Comparison of ENCODE assay signal across 1 cellular context in genomic region chr14:39182770-39183684, GRCh38.
TF ChIP-seq lines count a peak whose summit lies in the region.

No MANE protein-coding gene starts in this region.

TF ChIP-seq in WTC11, 78 proteins besides CTCF, POLR2A, EP300 and RAD21 (continued from another document):
- no peak for TF ChIP-seq ZNF281 (CRISPR knock-in tag; IDR thresholded peaks at IDR 0.05)
- peak; percentile 8; the same call in 1 of the 2 replicates for TF ChIP-seq ERG (CRISPR knock-in tag; IDR thresholded peaks at IDR 0.05)
- no peak for TF ChIP-seq SMAD3 (CRISPR knock-in tag; IDR thresholded peaks at IDR 0.05; ENCODE audit: borderline replicate concordance)
- no peak for TF ChIP-seq NR2C2 (CRISPR knock-in tag; IDR thresholded peaks at IDR 0.05)
- no peak for TF ChIP-seq JAZF1 (CRISPR knock-in tag; IDR thresholded peaks at IDR 0.05)
- TF ChIP-seq ZBTB21 (CRISPR knock-in tag; IDR thresholded peaks at IDR 0.05; ENCODE audit: borderline replicate concordance), result no peak
- TF ChIP-seq KAT7 (CRISPR knock-in tag; IDR thresholded peaks at IDR 0.05; ENCODE audit: borderline replicate concordance), result no peak
- no peak for TF ChIP-seq USF2 (CRISPR knock-in tag; IDR thresholded peaks at IDR 0.05)
- TF ChIP-seq ZNF425 (CRISPR knock-in tag; conservative IDR thresholded peaks at IDR 0.05), result peak; percentile 48; the same call in 1 of the 2 replicates
- 0 out of 2 replicates have a peak, but pooled peaks have one; percentile 2 for TF ChIP-seq ZNF416 (CRISPR knock-in tag; IDR thresholded peaks at IDR 0.05)
- no peak for TF ChIP-seq FOXP4 (CRISPR knock-in tag; IDR thresholded peaks at IDR 0.05)
- no peak for TF ChIP-seq CBFB (CRISPR knock-in tag; IDR thresholded peaks at IDR 0.05; ENCODE audit: low read depth)
- no peak for TF ChIP-seq GRHL2 (CRISPR knock-in tag; IDR thresholded peaks at IDR 0.05; ENCODE audit: insufficient replicate concordance, severe bottlenecking)
- no peak for TF ChIP-seq ZNF317 (CRISPR knock-in tag; IDR thresholded peaks at IDR 0.05; ENCODE audit: borderline replicate concordance, low read depth)
- no peak for TF ChIP-seq SP1 (CRISPR knock-in tag; conservative IDR thresholded peaks at IDR 0.05)
- no peak for TF ChIP-seq IRF2 (CRISPR knock-in tag; IDR thresholded peaks at IDR 0.05; ENCODE audit: borderline replicate concordance, low read depth)
- TF ChIP-seq ETV6 (CRISPR knock-in tag; IDR thresholded peaks at IDR 0.05), result no peak
- TF ChIP-seq NFATC4 (CRISPR knock-in tag; IDR thresholded peaks at IDR 0.05), result peak; percentile 42; the same call in 1 of the 2 replicates
- no peak for TF ChIP-seq NFE2L1 (CRISPR knock-in tag; IDR thresholded peaks at IDR 0.05)
- no peak for TF ChIP-seq ARID4B (CRISPR knock-in tag; IDR thresholded peaks at IDR 0.05; ENCODE audit: borderline replicate concordance)
- no peak for TF ChIP-seq ATF3 (CRISPR knock-in tag; conservative IDR thresholded peaks at IDR 0.05)
- 0 out of 2 replicates have a peak, but pooled peaks have one; percentile 74 for TF ChIP-seq EMX1 (CRISPR knock-in tag; IDR thresholded peaks at IDR 0.05)
- no peak for TF ChIP-seq SMAD4 (CRISPR knock-in tag; IDR thresholded peaks at IDR 0.05)
